Comparison of ENCODE assay signal across 1 cellular context in the genomic region with DNA sequence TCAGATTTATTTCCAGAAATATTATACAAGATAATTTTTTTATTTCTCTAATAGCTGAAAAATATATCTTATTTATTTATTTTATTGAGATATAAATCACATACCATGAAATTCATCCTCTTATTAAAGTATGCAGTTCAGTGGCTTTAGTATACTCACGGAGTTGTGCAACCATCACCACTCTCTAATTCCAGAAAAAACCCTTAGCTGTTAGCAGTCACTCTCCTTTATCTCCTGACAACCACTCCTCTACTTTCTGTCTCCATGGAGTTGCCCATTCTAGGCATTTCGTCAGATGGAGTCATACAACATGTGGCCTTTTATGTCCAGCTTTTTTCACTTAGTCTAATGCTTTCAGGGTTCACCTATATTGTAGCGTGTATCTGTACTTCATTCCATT.
TF ChIP-seq lines count a peak whose summit lies in the region.

No MANE protein-coding gene starts in this region.

TF ChIP-seq in WTC11, 78 proteins besides CTCF, POLR2A, EP300 and RAD21 (continued from another document):
- TF ChIP-seq HMGA2 (CRISPR knock-in tag; IDR thresholded peaks at IDR 0.05), result no peak
- no peak for TF ChIP-seq ZNF281 (CRISPR knock-in tag; IDR thresholded peaks at IDR 0.05)
